In the genomic region with DNA sequence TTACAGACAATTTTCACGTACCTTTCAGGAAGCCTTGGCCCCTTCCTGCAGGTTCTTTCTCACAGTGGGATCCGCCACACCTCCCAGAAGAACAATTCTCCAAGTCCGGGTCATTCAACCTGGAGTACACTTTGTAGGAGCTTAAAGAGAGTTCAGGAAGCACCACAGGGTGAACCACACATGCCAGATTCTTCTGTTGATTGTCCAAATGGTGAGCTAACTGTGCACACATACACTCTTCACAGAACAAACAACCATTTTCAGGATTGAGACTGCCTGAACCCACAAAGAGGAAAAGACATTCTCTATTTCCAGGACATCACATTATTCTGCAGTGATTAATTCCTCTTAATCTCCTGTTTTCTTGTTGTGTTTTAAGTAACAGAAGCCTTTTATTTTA, we compare ENCODE assay signal across 19 cellular contexts. TPM values are rescaled to one million over a fixed set of nuclear protein-coding genes. Genes with fewer than 3 reads are reported as not detected.
DNase-seq lines count a peak whose midpoint lies in the region; ATAC-seq, FAIRE-seq and TF ChIP-seq lines count a peak whose summit lies in the region.
"Had no signal": no experiment of that assay in that cellular context is flagged by ENCODE, and none has a peak within 500 bp of the region (broad histone marks: within the 10 kb centered on the region; RNA-seq: fewer than 3 reads in every experiment).

No MANE protein-coding gene starts in this region.

- no peak for ATAC-seq in K562
- ATAC-seq in GM19452 (IDR thresholded peaks at IDR 0.05; ENCODE audit: unreplicated experiment) = no peak
- ATAC-seq: Panc1, T-helper 17 cell had no signal

- H3K27ac ChIP-seq in K562 (ENCODE audit: extremely low read depth, low read depth, low read length) (no peak overlapping the region), osteoblast (ENCODE audit: low read depth, low read length) (no peak overlapping the region)
- H3K27ac ChIP-seq: GM23248 had no signal

- in situ Hi-C loops in K562 (cut with MboI) = no loop called here

- no peak for FAIRE-seq in K562 (lab: Jason Lieb, UNC)
- FAIRE-seq: A204.1 had no signal

- TF ChIP-seq EP300 in K562 (IDR thresholded peaks at IDR 0.05; ENCODE audit: low read length) = no peak

- H3K27me3 ChIP-seq in K562 (ENCODE audit: control insufficient read depth in 2 of 2, insufficient read depth in 2 of 2, low read length in 2 of 2) (no peaks in the 10 kb centered on the region), osteoblast (ENCODE audit: insufficient read depth, low read length) (no peaks in the 10 kb centered on the region)

- no peaks in the 10 kb centered on the region for H4K20me1 ChIP-seq in K562 (replicated peaks; ENCODE audit: control insufficient read depth, insufficient read depth, low read length)
- H4K20me1 ChIP-seq in osteoblast (ENCODE audit: insufficient read depth, low read length) = no peaks in the 10 kb centered on the region

- CTCF ChIA-PET in K562 (lab: Yijun Ruan, JAX; ENCODE audit: low intra/inter-chr PET ratio) = no interaction called here

- no peak for TF ChIP-seq RAD21 in K562 (CRISPR knock-in tag; conservative IDR thresholded peaks at IDR 0.05 in 1 of 2, IDR thresholded peaks at IDR 0.05 in 1 of 2)

- DNase-seq in NCI-H146 (lab: John Stamatoyannopoulos, UW) (peak; percentile 11), NCI-H146 treated with DMSO at 0.1 percent for 48 hours (lab: John Stamatoyannopoulos, UW; ENCODE audit: unreplicated experiment) (no peak), DMS79 (lab: John Stamatoyannopoulos, UW) (peak; percentile 37), NCI-H2081 (lab: John Stamatoyannopoulos, UW) (peak; percentile 66 to 86), K562 (ENCODE audit: extremely low read depth in 1 of 4, low spot score in 3 of 4) (no peak), osteoblast (ENCODE audit: insufficient read length, low spot score, missing footprints) (no peak)
- DNase-seq: CD4-positive, alpha-beta memory T cell; DND-41; GM23248; KBM-7; NCI-H1436 treated with DMSO at 0.1 percent for 48 hours; T-helper 17 cell had no signal

- H3K36me3 ChIP-seq in K562 (ENCODE audit: control insufficient read depth, insufficient read depth, low read length) (no peaks in the 10 kb centered on the region), osteoblast (ENCODE audit: insufficient read depth, low read length) (no peaks in the 10 kb centered on the region)

- H3K9ac ChIP-seq in K562 (ENCODE audit: insufficient read depth in 1 of 2, low read depth in 2 of 2, low read length in 2 of 2) = no peak overlapping the region
- H3K9ac ChIP-seq: GM23248 had no signal

- H3K4me3 ChIP-seq in K562 (no peak overlapping the region), osteoblast (ENCODE audit: insufficient read depth, low read length) (no peak overlapping the region)
- H3K4me3 ChIP-seq: GM23248 had no signal

- 11% methylated on average over 3 of the region's 3 CpGs for WGBS in K562 (ENCODE audit: insufficient coverage, low coverage, missing lambda C conversion rate)

- POLR2A ChIA-PET in K562 (lab: Yijun Ruan, JAX) = interaction anchor here (1.5 kb wide), 1 partner anchor 10 kb away, joined by 4 read pairs; no protein-coding TSS in a partner anchor

- no peaks in the 10 kb centered on the region for H3K9me3 ChIP-seq in K562 (replicated peaks; ENCODE audit: control insufficient read depth, insufficient read depth, low read depth, low read length)
- H3K9me3 ChIP-seq in osteoblast (ENCODE audit: low read depth, low read length) = no peaks in the 10 kb centered on the region

- BruUV-seq in K562 (replicated peaks; lab: Mats Ljungman, UMichigan) = no TSS peak

- H3K4me1 ChIP-seq in K562 (replicated peaks in 1 of 2; ENCODE audit: control insufficient read depth in 2 of 2, insufficient read depth in 2 of 2, low read length in 2 of 2) (peaks cover 0 to 6% of the 10 kb centered on the region in 2 experiments; a peak in 2 of 5 replicates), osteoblast (ENCODE audit: insufficient read depth, low read length) (no peaks in the 10 kb centered on the region)

- no peak for TF ChIP-seq POLR2A in K562 (conservative IDR thresholded peaks at IDR 0.05)

- no peak for TF ChIP-seq CTCF in K562 (IDR thresholded peaks at IDR 0.05 in 2 of 3, conservative IDR thresholded peaks at IDR 0.05 in 1 of 3; ENCODE audit: insufficient read depth in 2 of 3, low read depth in 1 of 3, low read length in 3 of 3)
- TF ChIP-seq CTCF in osteoblast (IDR thresholded peaks at IDR 0.05; ENCODE audit: extremely low read depth, low read depth, low read length) = no peak

- H2AFZ ChIP-seq in K562 (ENCODE audit: low read depth, low read length) (peak overlapping the region; percentile 49; the same call in 1 of the 2 replicates), osteoblast (ENCODE audit: low read length) (no peak overlapping the region)
- H2AFZ ChIP-seq: GM23248 had no signal

- no peaks in the 10 kb centered on the region for H3K9me1 ChIP-seq in K562 (ENCODE audit: control insufficient read depth, insufficient read depth, low read length)

- H3K79me2 ChIP-seq in K562 (ENCODE audit: control insufficient read depth, insufficient read depth, low read length) = no peaks in the 10 kb centered on the region
- no peaks in the 10 kb centered on the region for H3K79me2 ChIP-seq in osteoblast (ENCODE audit: insufficient read depth, low read length)

- H3K4me2 ChIP-seq in K562 (ENCODE audit: insufficient read depth, low read length) (no peak overlapping the region), osteoblast (ENCODE audit: insufficient read depth, low read length) (no peak overlapping the region)

- intact Hi-C loops in K562 (cut with micrococcal nuclease) = no loop called here

TF ChIP-seq in K562, 482 proteins besides CTCF, POLR2A, EP300 and RAD21 (continues in another document):
- no peak for TF ChIP-seq SOX6 (IDR thresholded peaks at IDR 0.05)
- no peak for TF ChIP-seq POLR2H (tag; IDR thresholded peaks at IDR 0.05; ENCODE audit: low read depth)
- TF ChIP-seq POLR2B (IDR thresholded peaks at IDR 0.05; ENCODE audit: low read depth, partially characterized antibody) = no peak
- no peak for TF ChIP-seq NFXL1 (CRISPR knock-in tag; IDR thresholded peaks at IDR 0.05)
- no peak for TF ChIP-seq ZZZ3 (IDR thresholded peaks at IDR 0.05)
- no peak for TF ChIP-seq LCOR (CRISPR knock-in tag; IDR thresholded peaks at IDR 0.05)
- no peak for TF ChIP-seq SMAD2 (IDR thresholded peaks at IDR 0.05; ENCODE audit: low read depth, low read length)
- TF ChIP-seq, protein P1, sequence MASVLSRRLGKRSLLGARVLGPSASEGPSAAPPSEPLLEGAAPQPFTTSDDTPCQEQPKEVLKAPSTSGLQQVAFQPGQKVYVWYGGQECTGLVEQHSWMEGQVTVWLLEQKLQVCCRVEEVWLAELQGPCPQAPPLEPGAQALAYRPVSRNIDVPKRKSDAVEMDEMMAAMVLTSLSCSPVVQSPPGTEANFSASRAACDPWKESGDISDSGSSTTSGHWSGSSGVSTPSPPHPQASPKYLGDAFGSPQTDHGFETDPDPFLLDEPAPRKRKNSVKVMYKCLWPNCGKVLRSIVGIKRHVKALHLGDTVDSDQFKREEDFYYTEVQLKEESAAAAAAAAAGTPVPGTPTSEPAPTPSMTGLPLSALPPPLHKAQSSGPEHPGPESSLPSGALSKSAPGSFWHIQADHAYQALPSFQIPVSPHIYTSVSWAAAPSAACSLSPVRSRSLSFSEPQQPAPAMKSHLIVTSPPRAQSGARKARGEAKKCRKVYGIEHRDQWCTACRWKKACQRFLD (CRISPR knock-in tag; IDR thresholded peaks at IDR 0.05) = no peak

RNA-seq across cellular contexts. Expression of a gene that starts 51.0 kb away (rescaled TPM):
- not detected in 2 replicates for total RNA-seq in K562 (2011; cell fraction: chromatin; rRNA removed; ENCODE audit: low replicate concordance)
- total RNA-seq in K562 (2011; cell fraction: nucleolus; rRNA removed) = not detected in 2 replicates
- total RNA-seq in K562 (2011; cell fraction: nucleoplasm; rRNA removed) = not detected in 2 replicates
- not detected in 2 replicates for total RNA-seq in K562 (2014; rRNA removed)
- not detected in 2 replicates for total RNA-seq in K562 (2014; rRNA removed; fragmentation: Illumina TruSeq; extraction: Trizol)
- not detected in 2 replicates for total RNA-seq in K562 (2015; rRNA removed; fragmentation: Illumina TruSeq; extraction: Trizol)
- not detected in 2 replicates for total RNA-seq in K562 (2021)
- polyA plus RNA-seq in K562 (2011; rRNA removed) = 0.09 TPM in 1 of 2 replicates, not detected in the other
- not detected in 2 replicates for polyA plus RNA-seq in K562 (2011; cell fraction: cytosol; rRNA removed)
- polyA plus RNA-seq in K562 (2011; cell fraction: nucleus; rRNA removed) = not detected in 2 replicates
- polyA plus RNA-seq in K562 (2012) = 0.11 TPM in 1 of 2 replicates, not detected in the other
- not detected in 2 replicates for polyA plus RNA-seq in K562 (2014; fragmentation: Illumina TruSeq; extraction: Trizol)
- polyA plus RNA-seq in K562 (2014; fragmentation: Nextera tagmentation; extraction: Ambion mirVana) = not detected
- polyA plus RNA-seq in K562 (2014; rRNA removed) = not detected in 2 replicates
- polyA minus RNA-seq in K562 (2011; rRNA and poly(A)+ RNA removed) = not detected in 2 replicates
- not detected in 2 replicates for polyA minus RNA-seq in K562 (2011; cell fraction: cytosol; rRNA and poly(A)+ RNA removed)
- not detected in 2 replicates for polyA minus RNA-seq in K562 (2011; cell fraction: nucleus; rRNA and poly(A)+ RNA removed)
- total RNA-seq in osteoblast = not detected in 2 replicates
- total RNA-seq: CD4-positive, alpha-beta memory T cell; G401; GM23248; NCI-H460; T-helper 17 cell had no signal
- polyA plus RNA-seq: BJ; CD4-positive, alpha-beta memory T cell; GM23248 had no signal

RNA-seq across cellular contexts. Expression of a gene that starts 51.5 kb away (rescaled TPM):
- total RNA-seq in K562 (2011; cell fraction: chromatin; rRNA removed; ENCODE audit: low replicate concordance) = not detected in 2 replicates
- not detected in 2 replicates for total RNA-seq in K562 (2011; cell fraction: nucleolus; rRNA removed)
- not detected in 2 replicates for total RNA-seq in K562 (2011; cell fraction: nucleoplasm; rRNA removed)
- not detected in 2 replicates for total RNA-seq in K562 (2014; rRNA removed)
- total RNA-seq in K562 (2014; rRNA removed; fragmentation: Illumina TruSeq; extraction: Trizol) = not detected in 2 replicates
- not detected in 2 replicates for total RNA-seq in K562 (2015; rRNA removed; fragmentation: Illumina TruSeq; extraction: Trizol)
- not detected in 2 replicates for total RNA-seq in K562 (2021)
- not detected in 2 replicates for polyA plus RNA-seq in K562 (2011; rRNA removed)
- polyA plus RNA-seq in K562 (2011; cell fraction: cytosol; rRNA removed) = not detected in 2 replicates
- not detected in 2 replicates for polyA plus RNA-seq in K562 (2011; cell fraction: nucleus; rRNA removed)
- polyA plus RNA-seq in K562 (2012) = not detected in 2 replicates
- polyA plus RNA-seq in K562 (2014; fragmentation: Illumina TruSeq; extraction: Trizol) = not detected in 2 replicates
- not detected for polyA plus RNA-seq in K562 (2014; fragmentation: Nextera tagmentation; extraction: Ambion mirVana)
- polyA plus RNA-seq in K562 (2014; rRNA removed) = not detected in 2 replicates
- not detected in 2 replicates for polyA minus RNA-seq in K562 (2011; rRNA and poly(A)+ RNA removed)
- polyA minus RNA-seq in K562 (2011; cell fraction: cytosol; rRNA and poly(A)+ RNA removed) = not detected in 2 replicates
- not detected in 2 replicates for polyA minus RNA-seq in K562 (2011; cell fraction: nucleus; rRNA and poly(A)+ RNA removed)
- not detected in 2 replicates for total RNA-seq in osteoblast
- total RNA-seq: CD4-positive, alpha-beta memory T cell; G401; GM23248; NCI-H460; SK-MEL-5; T-helper 17 cell had no signal
- polyA plus RNA-seq: BJ; CD4-positive, alpha-beta memory T cell; GM23248 had no signal

Comparison
In these comparisons a context has a peak if more than half of its experiments do, and no peak if none do; other contexts are left out.
1. DNase-seq: peak in NCI-H146 (single experiment), DMS79 (single experiment) and NCI-H2081 (2 of 2); none in NCI-H146 treated with DMSO at 0.1 percent for 48 hours (single experiment), K562 (0 of 4) and osteoblast (single experiment).